In genomic region chr2:101946372-101946771, GRCh38 we compare ENCODE assay signal across 24 cellular contexts. TPM values are rescaled to one million over a fixed set of nuclear protein-coding genes. Genes with fewer than 3 reads are reported as not detected.
"Had no signal": no experiment of that assay in that cellular context is flagged by ENCODE, and none has a peak within 500 bp of the region (broad histone marks: within the 10 kb centered on the region; RNA-seq: fewer than 3 reads in every experiment).

No MANE protein-coding gene starts in this region.

- H3K27ac ChIP-seq: heart right ventricle, left ventricle myocardium inferior, neural progenitor cell, prostate gland, right atrium auricular region, tibial artery had no signal

- H3K4me3 ChIP-seq: heart right ventricle, left ventricle myocardium inferior, neural progenitor cell, prostate gland, right atrium auricular region, skin epidermis, tibial artery had no signal

- H3K4me1 Mint-ChIP-seq: immature natural killer cell, WTC11 had no signal

- H3K36me3 Mint-ChIP-seq: neural progenitor cell, WTC11 had no signal

- H3K9ac ChIP-seq: neural progenitor cell had no signal

- H3K36me3 ChIP-seq: heart right ventricle, left ventricle myocardium inferior, neural progenitor cell, prostate gland, right atrium auricular region, tibial artery had no signal

- H3K4me2 ChIP-seq: neural progenitor cell had no signal

- H3K27ac Mint-ChIP-seq: activated CD4-positive, alpha-beta T cell treated with anti-CD3 and anti-CD28 coated beads for 36 hours; activated naive CD8-positive, alpha-beta T cell; activated T-helper 1 cell treated with anti-CD3 and anti-CD28 coated beads, Interleukin-12 subunit alpha, Interleukin-12 subunit beta, Interleukin-2, Interleukin-4 antibody, amounts not matched to agents 30 ng/mL and 10 ng/mL and 1 ng/mL, durations not matched to agents 14 hours and 24 hours and 36 hours; immature natural killer cell; neural progenitor cell; T-helper 2 cell treated with Interferon-gamma antibody and Interleukin-4, amounts not matched to agents 5 μg/mL and 100 μg/mL, for 36 hours had no signal

- H3K4me1 ChIP-seq: left ventricle myocardium inferior, neural progenitor cell, prostate gland, right atrium auricular region, tibial artery had no signal

- H3K9me3 ChIP-seq: left ventricle myocardium inferior, prostate gland, tibial artery had no signal

- H3K27me3 ChIP-seq: neural progenitor cell, right atrium auricular region, tibial artery had no signal

- DNase-seq: activated CD4-positive, alpha-beta T cell treated with anti-CD3 and anti-CD28 coated beads for 36 hours; activated CD4-positive, alpha-beta T cell treated with anti-CD3 and anti-CD28 coated beads, Interleukin-2, amount 50 U/mL, for 48 hours; activated gamma-delta T cell treated with Interleukin-2 at 50 U/mL for 16 hours; activated T-cell treated with anti-CD3 and anti-CD28 coated beads for 4 hours; amygdala; caudate nucleus; heart right ventricle; immature natural killer cell; kidney glomerular epithelial cell; left ventricle myocardium inferior; mammary epithelial cell; midbrain; stimulated activated naive CD8-positive, alpha-beta T cell treated with anti-CD3 and anti-CD28 coated beads, Interleukin-15, Interleukin-2, amounts not matched to agents 100 U/mL and 50 U/mL, for 24 hours; substantia nigra; tibial artery had no signal

- H3K4me3 Mint-ChIP-seq: activated CD4-positive, alpha-beta T cell treated with anti-CD3 and anti-CD28 coated beads for 36 hours; activated naive CD8-positive, alpha-beta T cell; activated T-helper 1 cell treated with anti-CD3 and anti-CD28 coated beads, Interleukin-12 subunit alpha, Interleukin-12 subunit beta, Interleukin-2, Interleukin-4 antibody, amounts not matched to agents 30 ng/mL and 10 ng/mL and 1 ng/mL, durations not matched to agents 14 hours and 24 hours and 36 hours; immature natural killer cell; neural progenitor cell; T-helper 2 cell treated with Interferon-gamma antibody and Interleukin-4, amounts not matched to agents 5 μg/mL and 100 μg/mL, for 36 hours; WTC11 had no signal

- H2AFZ ChIP-seq: neural progenitor cell had no signal

- ATAC-seq: activated CD4-positive, alpha-beta T cell treated with anti-CD3 and anti-CD28 coated beads for 36 hours; heart right ventricle; stimulated activated naive CD8-positive, alpha-beta T cell treated with anti-CD3 and anti-CD28 coated beads, Interleukin-15, Interleukin-2, amounts not matched to agents 100 U/mL and 50 U/mL, for 24 hours; WTC11 had no signal

RNA-seq across cellular contexts. Expression of gene IL1R2, which starts 45.4 kb away (rescaled TPM):
- total RNA-seq: osteocyte had no signal
